ENCODE assay signal across 1 cellular context in the genomic region with DNA sequence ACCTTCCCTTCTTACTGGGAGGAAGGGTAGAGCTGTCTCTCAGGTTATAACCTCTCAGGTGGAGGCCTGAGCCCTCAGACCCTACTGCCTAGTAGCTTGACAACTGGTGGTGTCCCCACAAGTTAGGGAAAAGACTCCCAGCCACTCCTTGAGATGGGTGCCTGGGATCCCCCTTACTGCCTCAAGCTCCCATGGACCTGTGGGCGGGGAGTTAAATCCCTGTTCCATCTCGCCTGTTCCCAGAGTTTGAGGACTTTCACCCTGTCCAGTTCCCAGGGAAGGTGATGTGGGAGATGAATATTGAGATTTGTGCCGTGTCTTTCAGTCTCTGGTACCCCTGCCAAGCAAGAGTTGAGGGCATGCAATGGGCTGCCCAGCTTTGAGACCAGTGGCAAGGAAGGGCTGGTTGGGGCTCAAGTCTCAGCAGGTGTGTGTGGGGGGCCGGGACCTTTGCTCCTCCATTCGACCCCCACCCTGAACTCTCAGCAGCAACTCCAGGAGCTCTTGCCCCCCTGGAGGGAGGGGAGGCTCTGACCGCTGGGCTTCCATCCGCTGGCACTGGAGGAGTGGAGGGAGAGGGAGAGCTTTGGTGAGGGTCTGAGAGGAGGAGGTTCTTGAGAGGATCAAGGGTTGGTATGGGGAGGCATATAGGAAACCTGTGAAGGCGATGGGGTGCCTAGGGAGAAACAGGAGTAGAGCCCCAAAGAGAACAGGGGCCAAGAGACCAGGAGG.
TF ChIP-seq lines count a peak whose summit lies in the region.

No MANE protein-coding gene starts in this region.

TF ChIP-seq in endothelial cell of umbilical vein, 7 proteins besides CTCF, POLR2A, EP300 and RAD21:
- no peak for TF ChIP-seq JUN (IDR thresholded peaks at IDR 0.05; ENCODE audit: borderline replicate concordance, insufficient read depth, insufficient read length, low read depth)
- TF ChIP-seq MYC (IDR thresholded peaks at IDR 0.05; ENCODE audit: low read depth, low read length): no peak
- TF ChIP-seq EZH2 (IDR thresholded peaks at IDR 0.05; ENCODE audit: borderline replicate concordance, low read depth, low read length, severe bottlenecking): no peak
- no peak for TF ChIP-seq MAX (IDR thresholded peaks at IDR 0.05; ENCODE audit: insufficient read depth, insufficient read length)
- no peak for TF ChIP-seq FOS (IDR thresholded peaks at IDR 0.05; ENCODE audit: borderline replicate concordance, insufficient read depth, low read length)
- TF ChIP-seq POLR2AphosphoS5 (IDR thresholded peaks at IDR 0.05; ENCODE audit: insufficient read depth, low read depth, low read length): no peak
- no peak for TF ChIP-seq GATA2 (IDR thresholded peaks at IDR 0.05; ENCODE audit: insufficient read depth, insufficient read length, low read depth, low read length)
